Comparison of ENCODE assay signal across 10 cellular contexts in genomic region chr16:17377360-17378324, GRCh38.
DNase-seq lines count a peak whose midpoint lies in the region; ATAC-seq and TF ChIP-seq lines count a peak whose summit lies in the region.
"Had no signal": no experiment of that assay in that cellular context is flagged by ENCODE, and none has a peak within 500 bp of the region (broad histone marks: within the 10 kb centered on the region; RNA-seq: fewer than 3 reads in every experiment).

No MANE protein-coding gene starts in this region.

- no peak overlapping the region for H3K4me3 ChIP-seq in esophagus muscularis mucosa
- H3K4me3 ChIP-seq in skin epidermis = no peak overlapping the region
- no peak overlapping the region for H3K4me3 ChIP-seq in lower lobe of right lung
- H3K4me3 ChIP-seq in SJCRH30 = no peak overlapping the region

- H3K36me3 ChIP-seq in esophagus muscularis mucosa (no peaks in the 10 kb centered on the region), lower lobe of right lung (no peaks in the 10 kb centered on the region), SJCRH30 (no peaks in the 10 kb centered on the region)

- H3K9me3 ChIP-seq in esophagus muscularis mucosa = no peaks in the 10 kb centered on the region
- no peaks in the 10 kb centered on the region for H3K9me3 ChIP-seq in lower lobe of right lung
- H3K9me3 ChIP-seq in SJCRH30 (replicated peaks) = no peaks in the 10 kb centered on the region

- 39% methylated on average over 9 of the region's 11 CpGs for WGBS in esophagus muscularis mucosa

- ATAC-seq in GM19023 (IDR thresholded peaks at IDR 0.05; ENCODE audit: unreplicated experiment) (peak; percentile 67), HG03575 (IDR thresholded peaks at IDR 0.05; ENCODE audit: extremely low read depth, insufficient number of reproducible peaks, low FRiP score, unreplicated experiment) (peak; percentile 55), GM19463 (IDR thresholded peaks at IDR 0.05; ENCODE audit: unreplicated experiment) (no peak), lower lobe of right lung (no peak)

- TF ChIP-seq CTCF in esophagus muscularis mucosa (IDR thresholded peaks at IDR 0.05) (no peak), lower lobe of right lung (IDR thresholded peaks at IDR 0.05) (no peak)

- no peak for TF ChIP-seq EP300 in esophagus muscularis mucosa (IDR thresholded peaks at IDR 0.05)

- no peak for DNase-seq in esophagus muscularis mucosa (ENCODE audit: extremely low spot score)
- no peak for DNase-seq in SHP77 treated with DMSO at 0.1 percent for 48 hours (lab: John Stamatoyannopoulos, UW)
- DNase-seq in lower lobe of right lung = no peak
- DNase-seq in SJCRH30 = no peak
- DNase-seq: activated CD4-positive, alpha-beta memory T cell treated with anti-CD3 and anti-CD28 coated beads for 36 hours; foreskin melanocyte had no signal

- peaks cover 28 to 85% (median 84%) of the 10 kb centered on the region in 4 donors for H3K4me1 ChIP-seq in esophagus muscularis mucosa
- peaks cover 55% of the 10 kb centered on the region for H3K4me1 ChIP-seq in lower lobe of right lung
- no peaks in the 10 kb centered on the region for H3K4me1 ChIP-seq in SJCRH30

- peak overlapping the region; percentile 80 to 96 (median 93) for H3K27ac ChIP-seq in esophagus muscularis mucosa (replicated peaks in 1 of 4)
- peak overlapping the region in 14 of 21 experiments; percentile 6 to 77 (median 50) for H3K27ac ChIP-seq in skin epidermis
- H3K27ac ChIP-seq in lower lobe of right lung = no peak overlapping the region
- H3K27ac ChIP-seq in SJCRH30 = no peak overlapping the region

- no peak for TF ChIP-seq POLR2A in esophagus muscularis mucosa (IDR thresholded peaks at IDR 0.05; ENCODE audit: low read depth)

- intact Hi-C loops in esophagus muscularis mucosa (cut with DNase I) = no loop called here
- intact Hi-C loops in lower lobe of right lung (cut with DNase I) = no loop called here

- H3K27me3 ChIP-seq in esophagus muscularis mucosa (no peaks in the 10 kb centered on the region), lower lobe of right lung (ENCODE audit: low read depth) (no peaks in the 10 kb centered on the region), SJCRH30 (no peaks in the 10 kb centered on the region)

Comparison
In these comparisons a context has a peak if more than half of its experiments do, and no peak if none do; other contexts are left out.
1. ATAC-seq: peak in GM19023 (single experiment) and HG03575 (single experiment); none in GM19463 (single experiment) and lower lobe of right lung (0 of 2).
2. H3K27ac ChIP-seq: peak in esophagus muscularis mucosa (4 of 4) and skin epidermis (14 of 21); none in lower lobe of right lung (single experiment) and SJCRH30 (single experiment).